ENCODE assay signal across 17 cellular contexts in genomic region chr2:44768438-44769236, GRCh38.
DNase-seq lines count a peak whose midpoint lies in the region; ATAC-seq, FAIRE-seq and TF ChIP-seq lines count a peak whose summit lies in the region.
"Had no signal": no experiment of that assay in that cellular context is flagged by ENCODE, and none has a peak within 500 bp of the region (broad histone marks: within the 10 kb centered on the region; RNA-seq: fewer than 3 reads in every experiment).

No MANE protein-coding gene starts in this region.

- H4K20me1 ChIP-seq in SU-DHL-6 (ENCODE audit: low read depth, low read length), result no peaks in the 10 kb centered on the region

- H3K9me2 ChIP-seq in SU-DHL-6 (replicated peaks; ENCODE audit: insufficient read depth, low read length), result no peaks in the 10 kb centered on the region

- no peaks in the 10 kb centered on the region for H3K4me1 Mint-ChIP-seq in effector memory CD8-positive, alpha-beta T cell (ENCODE audit: low read depth in 2 of 2)
- H3K4me1 Mint-ChIP-seq: naive thymus-derived CD4-positive, alpha-beta T cell had no signal

- no peak overlapping the region for H3K27ac Mint-ChIP-seq in effector memory CD8-positive, alpha-beta T cell
- H3K27ac Mint-ChIP-seq: CD4-positive, alpha-beta T cell; naive thymus-derived CD4-positive, alpha-beta T cell had no signal

- no peaks in the 10 kb centered on the region for H3K27me3 Mint-ChIP-seq in effector memory CD8-positive, alpha-beta T cell
- H3K27me3 Mint-ChIP-seq: CD4-positive, alpha-beta T cell had no signal

- H3K9me3 ChIP-seq in HUES64 (ENCODE audit: insufficient read depth, low read depth, low read length) (no peaks in the 10 kb centered on the region), SU-DHL-6 (ENCODE audit: insufficient read depth, low read length) (no peaks in the 10 kb centered on the region), iPS-15b (ENCODE audit: control insufficient read depth, insufficient read depth, low read length) (no peaks in the 10 kb centered on the region)
- H3K9me3 ChIP-seq: colonic mucosa, HAP-1, Peyer's patch, sigmoid colon had no signal

- H3K9ac ChIP-seq in HUES64 (ENCODE audit: low read depth, low read length) (peak overlapping the region; percentile 21; the same call in 1 of the 2 replicates), SU-DHL-6 (ENCODE audit: low read length) (no peak overlapping the region), iPS-15b (ENCODE audit: low read depth, low read length) (no peak overlapping the region)

- peaks cover 76% of the 10 kb centered on the region for H3K27me3 ChIP-seq in HUES64 (ENCODE audit: insufficient read depth, low read length)
- H3K27me3 ChIP-seq in SU-DHL-6 (ENCODE audit: low read length), result no peaks in the 10 kb centered on the region
- H3K27me3 ChIP-seq in iPS-15b (ENCODE audit: control insufficient read depth, insufficient read depth, low read length), result peaks cover 46% of the 10 kb centered on the region
- H3K27me3 ChIP-seq: colonic mucosa, Peyer's patch had no signal

- no peak overlapping the region for H3K27ac ChIP-seq in HUES64 (ENCODE audit: low read depth, low read length)
- H3K27ac ChIP-seq in SU-DHL-6 (ENCODE audit: low read depth, low read length), result no peak overlapping the region
- H3K27ac ChIP-seq: colonic mucosa, Peyer's patch, sigmoid colon had no signal

- no peak for TF ChIP-seq CTCF in SU-DHL-6 (IDR thresholded peaks at IDR 0.05; ENCODE audit: insufficient read depth, low read length, poor library complexity, severe bottlenecking)

- peak overlapping the region; percentile 48 for H3K4me3 ChIP-seq in HUES64 (ENCODE audit: low read length)
- H3K4me3 ChIP-seq in SU-DHL-6 (ENCODE audit: insufficient read depth, low read length, poor library complexity, severe bottlenecking), result no peak overlapping the region
- H3K4me3 ChIP-seq in iPS-15b (ENCODE audit: low read depth, low read length), result peak overlapping the region; percentile 28
- H3K4me3 ChIP-seq: colonic mucosa, HAP-1, Peyer's patch, sigmoid colon had no signal

- FAIRE-seq in frontal cortex (lab: Jason Lieb, UNC), result no peak

- no peak overlapping the region for H2AFZ ChIP-seq in SU-DHL-6 (ENCODE audit: low read depth, low read length, severe bottlenecking)

- H3K36me3 ChIP-seq in HUES64 (ENCODE audit: insufficient read depth, low read length), result no peaks in the 10 kb centered on the region
- H3K36me3 ChIP-seq in SU-DHL-6 (ENCODE audit: low read length), result no peaks in the 10 kb centered on the region
- H3K36me3 ChIP-seq in iPS-15b (ENCODE audit: control insufficient read depth, insufficient read depth, low read length), result no peaks in the 10 kb centered on the region
- H3K36me3 ChIP-seq: colonic mucosa, HAP-1, Peyer's patch, sigmoid colon had no signal

- H3F3A ChIP-seq in SU-DHL-6 (ENCODE audit: insufficient read depth), result no peaks in the 10 kb centered on the region

- peak overlapping the region; percentile 36 for H3K4me2 ChIP-seq in SU-DHL-6 (ENCODE audit: low read depth, low read length, poor library complexity, severe bottlenecking)

- H3K36me3 Mint-ChIP-seq in effector memory CD8-positive, alpha-beta T cell (ENCODE audit: insufficient read depth), result no peaks in the 10 kb centered on the region

- DNase-seq in retina, result peak; percentile 77
- DNase-seq in foreskin melanocyte, result no peak
- no peak for DNase-seq in frontal cortex (ENCODE audit: low spot score in 2 of 2)
- DNase-seq in T-helper 2 cell, result no peak
- no peak for DNase-seq in effector memory CD8-positive, alpha-beta T cell
- DNase-seq: activated CD4-positive, alpha-beta T cell treated with anti-CD3 and anti-CD28 coated beads for 48 hours; activated T-cell treated with anti-CD3 and anti-CD28 coated beads, Interleukin-2, amount 50 U/mL, for 1 hour; CD4-positive, alpha-beta T cell; colonic mucosa; naive thymus-derived CD4-positive, alpha-beta T cell; NCI-H446 treated with DMSO at 0.1 percent for 48 hours; Peyer's patch; sigmoid colon had no signal

- no peaks in the 10 kb centered on the region for H3K79me2 ChIP-seq in SU-DHL-6 (ENCODE audit: insufficient read depth, low read length)

- H3K4me1 ChIP-seq in HUES64 (ENCODE audit: insufficient read depth, low read length), result peaks cover 50% of the 10 kb centered on the region
- H3K4me1 ChIP-seq in iPS-15b (ENCODE audit: control insufficient read depth, insufficient read depth, low read length), result peaks cover 14% of the 10 kb centered on the region
- H3K4me1 ChIP-seq: colonic mucosa, Peyer's patch, sigmoid colon had no signal

- H3K4me3 Mint-ChIP-seq in effector memory CD8-positive, alpha-beta T cell, result no peak overlapping the region
- H3K4me3 Mint-ChIP-seq: CD4-positive, alpha-beta T cell; naive thymus-derived CD4-positive, alpha-beta T cell had no signal

- 2% methylated on average over 40 of the region's 42 CpGs for WGBS in HUES64

- no peaks in the 10 kb centered on the region for H3K9me3 Mint-ChIP-seq in effector memory CD8-positive, alpha-beta T cell
- H3K9me3 Mint-ChIP-seq: CD4-positive, alpha-beta T cell; naive thymus-derived CD4-positive, alpha-beta T cell had no signal

- no peak for ATAC-seq in effector memory CD8-positive, alpha-beta T cell (replicated peaks)
- ATAC-seq: naive thymus-derived CD4-positive, alpha-beta T cell had no signal
